ENCODE assay signal across 1 cellular context in the genomic region with DNA sequence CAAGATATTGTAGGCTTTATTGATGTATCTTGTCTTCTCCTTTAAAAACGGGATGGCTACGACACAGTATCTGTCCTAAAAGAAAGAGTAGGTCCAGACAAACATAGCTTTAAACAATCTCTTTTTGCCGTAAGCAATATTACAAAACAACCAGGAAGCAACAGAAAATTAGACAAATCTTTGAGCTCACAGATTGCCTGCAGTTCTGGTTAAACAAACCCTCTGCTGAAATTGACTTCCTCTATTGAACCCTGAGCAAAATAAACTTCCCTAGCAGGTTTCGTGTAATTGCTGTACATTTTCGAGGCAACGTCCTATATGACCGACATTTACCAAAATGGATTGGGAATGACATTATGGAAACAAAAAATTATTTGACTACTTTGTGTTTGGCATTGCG.
TF ChIP-seq lines count a peak whose summit lies in the region.

No MANE protein-coding gene starts in this region.

TF ChIP-seq in K562, 482 proteins besides CTCF, POLR2A, EP300 and RAD21:
- TF ChIP-seq SPI1 (IDR thresholded peaks at IDR 0.05; ENCODE audit: borderline replicate concordance, low read depth, low read length) (peak; percentile 65; the same call in 1 of the 2 replicates), GTF2A2 (tag; IDR thresholded peaks at IDR 0.05) (no peak)
TF ChIP-seq in K562: peak in this region for 1.
